In the genomic region with DNA sequence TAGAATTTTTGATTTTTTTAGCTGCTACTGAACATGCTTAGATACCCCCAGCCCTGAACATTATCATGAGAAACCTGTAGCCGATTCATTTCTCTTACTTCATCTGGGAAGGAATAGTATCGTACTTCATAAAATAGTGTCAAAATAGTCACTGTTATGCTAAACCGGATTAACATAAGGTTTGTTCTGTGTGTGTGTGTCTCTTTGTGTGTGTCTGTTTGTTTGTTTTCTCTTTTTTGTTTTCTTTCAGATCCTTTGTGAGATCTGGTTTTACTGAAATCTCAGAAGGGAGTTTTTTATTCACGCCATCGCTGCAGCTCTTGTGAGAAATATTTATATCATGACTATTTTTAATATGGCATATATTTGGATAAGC, we compare ENCODE assay signal across 24 cellular contexts. TPM values are rescaled to one million over a fixed set of nuclear protein-coding genes. Genes with fewer than 3 reads are reported as not detected.
A peak's percentile ranks its signal among the peaks of the same experiment; 100 is the strongest.
DNase-seq lines count a peak whose midpoint lies in the region; ATAC-seq and TF ChIP-seq lines count a peak whose summit lies in the region.
"Had no signal": no experiment of that assay in that cellular context is flagged by ENCODE, and none has a peak within 500 bp of the region (broad histone marks: within the 10 kb centered on the region; RNA-seq: fewer than 3 reads in every experiment).

No MANE protein-coding gene starts in this region.

- no peaks in the 10 kb centered on the region for H3K36me3 Mint-ChIP-seq in mesothelial cell of epicardium
- H3K36me3 Mint-ChIP-seq: activated naive CD4-positive, alpha-beta T cell treated with anti-CD3 and anti-CD28 coated beads, Interleukin-2, amount 50 U/mL, for 24 hours; naive thymus-derived CD4-positive, alpha-beta T cell; stimulated activated naive B cell treated with anti-CD40 and anti-IgM and Interleukin-4, amounts not matched to agents 10 μg/mL and 1 μg/mL and 100 μg/mL, for 72 hours had no signal

- no peaks in the 10 kb centered on the region for H4K20me1 ChIP-seq in smooth muscle cell (ENCODE audit: low read depth)

- peaks cover 35% of the 10 kb centered on the region for H3K4me1 Mint-ChIP-seq in mesothelial cell of epicardium

- H3K9me3 ChIP-seq in HUES6 (ENCODE audit: control insufficient read depth, insufficient read depth, low read depth, low read length) (no peaks in the 10 kb centered on the region), smooth muscle cell (replicated peaks; ENCODE audit: low read depth) (no peaks in the 10 kb centered on the region)
- H3K9me3 ChIP-seq: prostate gland, SJCRH30 had no signal

- H2AFZ ChIP-seq in smooth muscle cell (ENCODE audit: low read depth) = no peak overlapping the region

- ATAC-seq in GM19463 (IDR thresholded peaks at IDR 0.05; ENCODE audit: unreplicated experiment) (no peak), HG02938 (IDR thresholded peaks at IDR 0.05; ENCODE audit: unreplicated experiment) (no peak), HG03108 (IDR thresholded peaks at IDR 0.05; ENCODE audit: unreplicated experiment) (no peak), left colon (no peak)
- ATAC-seq: naive thymus-derived CD4-positive, alpha-beta T cell; stimulated activated naive B cell treated with anti-CD40 and anti-IgM and Interleukin-4, amounts not matched to agents 10 μg/mL and 1 μg/mL and 100 μg/mL, for 72 hours had no signal

- peak overlapping the region; percentile 84 for H3K4me2 ChIP-seq in smooth muscle cell

- peaks cover 33% of the 10 kb centered on the region for H3K27me3 Mint-ChIP-seq in mesothelial cell of epicardium (ENCODE audit: low read depth)

- no peak for DNase-seq in mesothelial cell of epicardium (ENCODE audit: low spot score in 2 of 2, unreplicated experiment in 2 of 2)
- no peak for DNase-seq in smooth muscle cell (lab: John Stamatoyannopoulos, UW; ENCODE audit: unreplicated experiment)
- no peak for DNase-seq in left colon
- DNase-seq: activated T-cell treated with anti-CD3 and anti-CD28 coated beads, Interleukin-2, amount 50 U/mL, for 48 hours; brain microvascular endothelial cell; HCEC 1CT; naive thymus-derived CD4-positive, alpha-beta T cell; NCI-H2171 treated with DMSO at 0.1 percent for 48 hours; NCI-H82; SJCRH30; stimulated activated naive B cell treated with anti-CD40 and anti-IgM and Interleukin-4, amounts not matched to agents 10 μg/mL and 1 μg/mL and 100 μg/mL, for 72 hours had no signal

- TF ChIP-seq CTCF in mesothelial cell of epicardium (IDR thresholded peaks at IDR 0.05; ENCODE audit: unreplicated experiment) (no peak), smooth muscle cell (IDR thresholded peaks at IDR 0.05; ENCODE audit: borderline replicate concordance, insufficient read depth, poor library complexity, severe bottlenecking) (no peak)

- 68% methylated on average over 5 of the region's 5 CpGs for WGBS in smooth muscle cell (ENCODE audit: low lambda C conversion rate)

- intact Hi-C loops in left colon (cut with DNase I, micrococcal nuclease) = no loop called here

- H3K4me1 ChIP-seq in HUES6 (ENCODE audit: control insufficient read depth, insufficient read depth, low read length) (peaks cover 67% of the 10 kb centered on the region), smooth muscle cell (ENCODE audit: low read depth) (peaks cover 36% of the 10 kb centered on the region)
- H3K4me1 ChIP-seq: prostate gland, SJCRH30 had no signal

- H3K27me3 ChIP-seq in HUES6 (ENCODE audit: control insufficient read depth, insufficient read depth, low read length) = peaks cover 6% of the 10 kb centered on the region; the same call in 1 of the 2 replicates
- H3K27me3 ChIP-seq in smooth muscle cell (ENCODE audit: low read depth) = no peaks in the 10 kb centered on the region
- H3K27me3 ChIP-seq: brain microvascular endothelial cell, SJCRH30 had no signal

- H3K9ac ChIP-seq in HUES6 (ENCODE audit: low read length) (no peak overlapping the region), smooth muscle cell (ENCODE audit: low read depth) (no peak overlapping the region)

- H3K4me3 ChIP-seq in HUES6 (ENCODE audit: low read depth, low read length) (peak overlapping the region; percentile 34; the same call in 1 of the 2 replicates), smooth muscle cell (no peak overlapping the region)
- H3K4me3 ChIP-seq: lung, prostate gland, SJCRH30 had no signal

- H3K27ac Mint-ChIP-seq in mesothelial cell of epicardium = no peak overlapping the region
- H3K27ac Mint-ChIP-seq: activated naive CD4-positive, alpha-beta T cell treated with anti-CD3 and anti-CD28 coated beads, Interleukin-2, amount 50 U/mL, for 24 hours; dendritic cell treated with granulocyte-macrophage colony-stimulating factor and Interleukin-4, amounts not matched to agents 40 ng/mL and 50 ng/mL, for 4 days; stimulated activated naive B cell treated with anti-CD40 and anti-IgM and Interleukin-4, amounts not matched to agents 10 μg/mL and 1 μg/mL and 100 μg/mL, for 72 hours had no signal

- H3K27ac ChIP-seq in HUES6 (ENCODE audit: low read depth, low read length) (no peak overlapping the region), cingulate gyrus (ENCODE audit: low read depth, low read length) (peak overlapping the region; percentile 82), smooth muscle cell (ENCODE audit: low read depth) (no peak overlapping the region)
- H3K27ac ChIP-seq: brain microvascular endothelial cell, prostate gland, SJCRH30 had no signal

- no peaks in the 10 kb centered on the region for H3K36me3 ChIP-seq in HUES6 (ENCODE audit: control insufficient read depth, insufficient read depth, low read length)
- H3K36me3 ChIP-seq in smooth muscle cell (ENCODE audit: low read depth) = no peaks in the 10 kb centered on the region
- H3K36me3 ChIP-seq: brain microvascular endothelial cell, prostate gland, SJCRH30 had no signal

- no peaks in the 10 kb centered on the region for H3K9me3 Mint-ChIP-seq in mesothelial cell of epicardium
- H3K9me3 Mint-ChIP-seq: activated naive CD4-positive, alpha-beta T cell treated with anti-CD3 and anti-CD28 coated beads, Interleukin-2, amount 50 U/mL, for 24 hours; dendritic cell treated with granulocyte-macrophage colony-stimulating factor and Interleukin-4, amounts not matched to agents 40 ng/mL and 50 ng/mL, for 4 days; stimulated activated naive B cell treated with anti-CD40 and anti-IgM and Interleukin-4, amounts not matched to agents 10 μg/mL and 1 μg/mL and 100 μg/mL, for 72 hours had no signal

- H3K4me3 Mint-ChIP-seq in mesothelial cell of epicardium = peak overlapping the region; percentile 57
- H3K4me3 Mint-ChIP-seq: activated naive CD4-positive, alpha-beta T cell treated with anti-CD3 and anti-CD28 coated beads, Interleukin-2, amount 50 U/mL, for 24 hours; dendritic cell treated with granulocyte-macrophage colony-stimulating factor and Interleukin-4, amounts not matched to agents 40 ng/mL and 50 ng/mL, for 4 days had no signal

- H3K79me2 ChIP-seq in smooth muscle cell (ENCODE audit: low read depth) = no peaks in the 10 kb centered on the region

- H3F3A ChIP-seq in smooth muscle cell (ENCODE audit: low read depth) = peaks cover 6% of the 10 kb centered on the region

RNA-seq across cellular contexts. Expression of gene LGI1, which starts 0.8 kb away (rescaled TPM):
- total RNA-seq in mesothelial cell of epicardium = 0.13 to 0.59 TPM in 2 of 3 replicates, not detected in the other
- total RNA-seq in smooth muscle cell = 1.2 and 6.7 TPM in 2 replicates
- polyA plus RNA-seq in smooth muscle cell = 2.0 TPM in 1 of 2 replicates, not detected in the other
- 1 to 10 TPM in 1 of 2 donors, under 1 TPM in 1; 0.40 to 1.6 TPM for total RNA-seq in left colon
- total RNA-seq: Daoy; epithelial cell of proximal tubule; glomerular endothelial cell; LHCN-M2; naive thymus-derived CD4-positive, alpha-beta T cell; SJCRH30 had no signal
- polyA plus RNA-seq: lung; naive thymus-derived CD4-positive, alpha-beta T cell had no signal

RNA-seq across cellular contexts. Expression of gene FRA10AC1, which starts 56.1 kb away (rescaled TPM):
- total RNA-seq in mesothelial cell of epicardium (23.4 to 27.0 TPM (median 24.2 TPM) in 3 replicates), smooth muscle cell (12.3 and 12.5 TPM in 2 replicates), left colon (10 to 100 TPM in 1 of 2 donors, 1 to 10 TPM in 1; 8.3 to 14.6 TPM)
- polyA plus RNA-seq in smooth muscle cell = 11.2 and 14.4 TPM in 2 replicates
